1 cellular context compared by ENCODE assay signal in genomic region chr16:29994613-29995329, GRCh38.
TF ChIP-seq lines count a peak whose summit lies in the region.

No MANE protein-coding gene starts in this region.

TF ChIP-seq in neural cell, 6 proteins besides CTCF, POLR2A, EP300 and RAD21 (continued from another document):
- TF ChIP-seq REST (IDR thresholded peaks at IDR 0.05; ENCODE audit: borderline replicate concordance) (no peak), MXI1 (conservative IDR thresholded peaks at IDR 0.05; ENCODE audit: poor library complexity, severe bottlenecking) (no peak), POLR2AphosphoS5 (IDR thresholded peaks at IDR 0.05) (no peak), SMC3 (conservative IDR thresholded peaks at IDR 0.05; ENCODE audit: poor library complexity) (no peak)
